ENCODE assay signal across 8 cellular contexts in genomic region chr6:26235240-26235730, GRCh38.
DNase-seq lines count a peak whose midpoint lies in the region; ATAC-seq and TF ChIP-seq lines count a peak whose summit lies in the region.

No MANE protein-coding gene starts in this region.

- H3K4me3 ChIP-seq in iPS-20b (ENCODE audit: low read length) (peak overlapping the region; percentile 90), transverse colon (peak overlapping the region in 3 of 4 donors; percentile 53 to 79 (median 69))

- TF ChIP-seq EP300 in transverse colon (IDR thresholded peaks at IDR 0.05; ENCODE audit: low read depth) = no peak

- H3K4me1 ChIP-seq in iPS-20b (ENCODE audit: insufficient read depth, low read length) = peaks cover 5% of the 10 kb centered on the region; the same call in 1 of the 2 replicates
- peaks cover 0 to 28% (median 12%) of the 10 kb centered on the region in 4 donors for H3K4me1 ChIP-seq in transverse colon

- 11 to 24% methylated on average over 3 to 5 of the region's 5 CpGs for WGBS in transverse colon (ENCODE audit: low coverage in 1 of 2), 2 donors

- TF ChIP-seq CTCF in transverse colon (IDR thresholded peaks at IDR 0.05) = no peak

- no peaks in the 10 kb centered on the region for H3K27me3 ChIP-seq in iPS-20b (ENCODE audit: insufficient read depth, low read length)
- H3K27me3 ChIP-seq in transverse colon = peaks cover 23% of the 10 kb centered on the region

- intact Hi-C loops in activated naive CD4-positive, alpha-beta T cell treated with anti-CD3 and anti-CD28 coated beads for 36 hours (cut with micrococcal nuclease) = loop anchor here (1.0 kb wide), 2 partner anchors 50 to 112 kb away; a partner anchor contains a TSS
- intact Hi-C loops in transverse colon (cut with DNase I; ENCODE audit: low total_unique reads) = loop anchor here (5.0 kb wide), 1 partner anchor 47 kb away; no protein-coding TSS in a partner anchor

- no peak for DNase-seq in activated naive CD4-positive, alpha-beta T cell treated with anti-CD3 and anti-CD28 coated beads for 36 hours
- DNase-seq in activated naive CD4-positive, alpha-beta T cell treated with Interleukin-2 at 50 U/mL for 16 hours = no peak
- no peak for DNase-seq in transverse colon
- DNase-seq in retina = no peak

- no peak for ATAC-seq in activated T-helper 17 cell treated with anti-CD3 and anti-CD28 coated beads, Interleukin-2, amount 50 U/mL, for 72 hours (replicated peaks)
- ATAC-seq in GM21423 (IDR thresholded peaks at IDR 0.05; ENCODE audit: unreplicated experiment) (no peak), GM19023 (IDR thresholded peaks at IDR 0.05; ENCODE audit: unreplicated experiment) (no peak)

- peak overlapping the region; percentile 83 for H3K4me3 Mint-ChIP-seq in activated naive CD4-positive, alpha-beta T cell treated with anti-CD3 and anti-CD28 coated beads for 36 hours
- peak overlapping the region; percentile 88 for H3K4me3 Mint-ChIP-seq in activated T-helper 17 cell treated with anti-CD3 and anti-CD28 coated beads, Interleukin-2, amount 50 U/mL, for 72 hours

- H3K36me3 Mint-ChIP-seq in activated naive CD4-positive, alpha-beta T cell treated with anti-CD3 and anti-CD28 coated beads for 36 hours (ENCODE audit: low read depth) = peaks cover 13% of the 10 kb centered on the region
- peaks cover 25% of the 10 kb centered on the region for H3K36me3 Mint-ChIP-seq in activated T-helper 17 cell treated with anti-CD3 and anti-CD28 coated beads, Interleukin-2, amount 50 U/mL, for 72 hours (ENCODE audit: low read depth)

- H3K4me1 Mint-ChIP-seq in activated naive CD4-positive, alpha-beta T cell treated with anti-CD3 and anti-CD28 coated beads for 36 hours (ENCODE audit: low read depth) = peaks cover 29% of the 10 kb centered on the region
- peaks cover 23% of the 10 kb centered on the region for H3K4me1 Mint-ChIP-seq in activated T-helper 17 cell treated with anti-CD3 and anti-CD28 coated beads, Interleukin-2, amount 50 U/mL, for 72 hours

- no peaks in the 10 kb centered on the region for H3K9me3 Mint-ChIP-seq in activated naive CD4-positive, alpha-beta T cell treated with anti-CD3 and anti-CD28 coated beads for 36 hours
- no peaks in the 10 kb centered on the region for H3K9me3 Mint-ChIP-seq in activated T-helper 17 cell treated with anti-CD3 and anti-CD28 coated beads, Interleukin-2, amount 50 U/mL, for 72 hours

- H3K27ac ChIP-seq in iPS-20b (ENCODE audit: low read length) = peak overlapping the region; percentile 75
- peak overlapping the region; percentile 87 to 96 (median 93) for H3K27ac ChIP-seq in transverse colon

- peak overlapping the region; percentile 79 for H3K9ac ChIP-seq in iPS-20b (ENCODE audit: low read depth, low read length)

- CTCF ChIA-PET in activated naive CD4-positive, alpha-beta T cell treated with anti-CD3 and anti-CD28 coated beads for 36 hours (lab: Charles Lee) = interaction anchor here (0.8 kb wide), 1 partner anchor 16 kb away, joined by 4 read pairs; a partner anchor contains a TSS

- H3K9me3 ChIP-seq in iPS-20b (ENCODE audit: insufficient read depth, low read depth, low read length) = no peaks in the 10 kb centered on the region
- H3K9me3 ChIP-seq in transverse colon = no peaks in the 10 kb centered on the region

- H3K27ac Mint-ChIP-seq in activated naive CD4-positive, alpha-beta T cell treated with anti-CD3 and anti-CD28 coated beads for 36 hours = peak overlapping the region; percentile 100
- H3K27ac Mint-ChIP-seq in activated T-helper 17 cell treated with anti-CD3 and anti-CD28 coated beads, Interleukin-2, amount 50 U/mL, for 72 hours = peak overlapping the region; percentile 93

- in situ Hi-C loops in transverse colon (cut with MboI; ENCODE audit: low pct_ligation_motif_present in 1 of 4, low pct_unique_long_range_greater_than_20kb in 1 of 4, low sequenced_read_pairs in 3 of 4) = loop anchor here in 1 of 4 donors (25.0 kb wide), 1 partner anchor 902 kb away; a partner anchor contains a TSS

- H3K36me3 ChIP-seq in iPS-20b (ENCODE audit: insufficient read depth, low read depth, low read length) (no peaks in the 10 kb centered on the region), transverse colon (no peaks in the 10 kb centered on the region)

- no peak for TF ChIP-seq POLR2A in transverse colon (IDR thresholded peaks at IDR 0.05)

- peaks cover 3% of the 10 kb centered on the region for H3K27me3 Mint-ChIP-seq in activated naive CD4-positive, alpha-beta T cell treated with anti-CD3 and anti-CD28 coated beads for 36 hours (ENCODE audit: low read depth)
- no peaks in the 10 kb centered on the region for H3K27me3 Mint-ChIP-seq in activated T-helper 17 cell treated with anti-CD3 and anti-CD28 coated beads, Interleukin-2, amount 50 U/mL, for 72 hours
